In genomic region chr15:90902656-90902995, GRCh38 we compare ENCODE assay signal across 8 cellular contexts. TPM values are rescaled to one million over a fixed set of nuclear protein-coding genes. Genes with fewer than 3 reads are reported as not detected.
DNase-seq lines count a peak whose midpoint lies in the region; ATAC-seq, FAIRE-seq and TF ChIP-seq lines count a peak whose summit lies in the region.

No MANE protein-coding gene starts in this region.

- DNase-seq in AG04449 (ENCODE audit: low read depth, low spot score) (no peak), HAP-1 (ENCODE audit: low spot score in 2 of 2) (no peak), astrocyte (ENCODE audit: low read depth) (no peak), lung (ENCODE audit: low spot score) (no peak), GM10248 (ENCODE audit: extremely low spot score) (no peak), DMS114 treated with DMSO at 0.1 percent for 48 hours (lab: John Stamatoyannopoulos, UW; ENCODE audit: unreplicated experiment) (no peak), KBM-7 (no peak)
- DNase-seq in central memory CD4-positive, alpha-beta T cell, result no peak

- peak overlapping the region; percentile 85 for H3K9ac ChIP-seq in astrocyte (ENCODE audit: low read length)

- H3K4me2 ChIP-seq in astrocyte (ENCODE audit: low read length), result peak overlapping the region; percentile 97

- H4K20me1 ChIP-seq in astrocyte (ENCODE audit: insufficient read depth, low read length), result no peaks in the 10 kb centered on the region

- WGBS in lung, 2 donors, result 0 to 1% methylated on average over 42 to 60 of the region's 60 CpGs

- H3K27ac ChIP-seq in astrocyte (ENCODE audit: low read depth, low read length) (peak overlapping the region; percentile 84), lung (ENCODE audit: low read depth in 1 of 2, low read length in 1 of 2) (peak overlapping the region; percentile 94 to 95)

- no peak overlapping the region for H3K27ac Mint-ChIP-seq in astrocyte (ENCODE audit: unreplicated experiment)

- peaks cover 18% of the 10 kb centered on the region for H3K36me3 Mint-ChIP-seq in astrocyte (ENCODE audit: low read depth, unreplicated experiment)

- no peaks in the 10 kb centered on the region for H3K79me2 ChIP-seq in astrocyte (ENCODE audit: insufficient read depth, low read length)

- peak overlapping the region; percentile 76 for H3K4me3 ChIP-seq in AG04449 (ENCODE audit: low read depth, low read length)
- H3K4me3 ChIP-seq in HAP-1, result peak overlapping the region; percentile 49
- peak overlapping the region; percentile 85 for H3K4me3 ChIP-seq in astrocyte (ENCODE audit: insufficient read depth, low read depth, low read length)
- peak overlapping the region; percentile 80 for H3K4me3 ChIP-seq in lung

- H3K27me3 ChIP-seq in HAP-1 (ENCODE audit: low read depth) (no peaks in the 10 kb centered on the region), astrocyte (ENCODE audit: insufficient read depth, low read length) (no peaks in the 10 kb centered on the region), lung (ENCODE audit: control insufficient read depth, insufficient read depth) (no peaks in the 10 kb centered on the region)

- peak overlapping the region; percentile 98 for H2AFZ ChIP-seq in astrocyte (ENCODE audit: low read depth, low read length)

- H3K4me1 Mint-ChIP-seq in astrocyte (ENCODE audit: low read depth, unreplicated experiment), result peaks cover 2% of the 10 kb centered on the region

- in situ Hi-C loops in HAP-1 (cut with MboI; ENCODE audit: low sequenced_read_pairs), result no loop called here
- in situ Hi-C loops in KBM-7 (cut with MboI; ENCODE audit: low pct_unique_long_range_greater_than_20kb, low sequenced_read_pairs), result no loop called here

- CTCF ChIA-PET in AG04449 (lab: Yijun Ruan, JAX) (interaction anchor here (0.7 to 14.0 kb wide), 10 partner anchors 8 to 255 kb away, joined by 3 to 186 read pairs (median 6); partner anchors contain the start of genes FES, HDDC3 and UNC45A), GM10248 (lab: Yijun Ruan, JAX) (interaction anchor here (0.7 to 10.8 kb wide), 21 partner anchors 9 to 582 kb away, joined by 3 to 211 read pairs (median 5); partner anchors contain the start of genes FES, HDDC3 and UNC45A)

- H3K27me3 Mint-ChIP-seq in astrocyte (ENCODE audit: low read depth, unreplicated experiment), result peaks cover 17% of the 10 kb centered on the region

- peaks cover 16% of the 10 kb centered on the region for H3K4me1 ChIP-seq in HAP-1
- peaks cover 13% of the 10 kb centered on the region for H3K4me1 ChIP-seq in astrocyte (ENCODE audit: insufficient read depth, low read length)
- peaks cover 0 to 4% of the 10 kb centered on the region in 2 donors for H3K4me1 ChIP-seq in lung (ENCODE audit: control insufficient read depth in 2 of 2, insufficient read depth in 2 of 2, low read length in 2 of 2)

- POLR2A ChIA-PET in AG04449 (lab: Yijun Ruan, JAX) (interaction anchor here (0.6 to 1.3 kb wide), 5 partner anchors 11 to 52 kb away, joined by 3 to 4 read pairs (median 3); partner anchors contain the start of gene RCCD1), GM10248 (lab: Yijun Ruan, JAX) (interaction anchor here (1.0 to 1.6 kb wide), 3 partner anchors 19 to 30 kb away, joined by 3 to 5 read pairs (median 4); partner anchors contain the start of gene HDDC3)

- H3K4me3 Mint-ChIP-seq in astrocyte (ENCODE audit: unreplicated experiment), result no peak overlapping the region

- no peak for ATAC-seq in lung (ENCODE audit: insufficient read depth, low FRiP score)

- H3K36me3 ChIP-seq in HAP-1 (replicated peaks) (peaks cover 30% of the 10 kb centered on the region), astrocyte (ENCODE audit: insufficient read depth, low read length) (no peaks in the 10 kb centered on the region), lung (ENCODE audit: control insufficient read depth in 2 of 2, insufficient read depth in 2 of 2, low read length in 2 of 2) (peaks cover 4 to 27% of the 10 kb centered on the region in 2 donors)

- FAIRE-seq in astrocyte (lab: Jason Lieb, UNC), result no peak

- no peaks in the 10 kb centered on the region for H3K9me3 Mint-ChIP-seq in astrocyte (ENCODE audit: unreplicated experiment)

- H3K9me3 ChIP-seq in HAP-1 (no peaks in the 10 kb centered on the region; the same call in 1 of the 2 replicates), astrocyte (ENCODE audit: insufficient read depth, low read depth, low read length) (no peaks in the 10 kb centered on the region), lung (ENCODE audit: control insufficient read depth in 2 of 2, insufficient read depth in 1 of 2, low read length in 1 of 2) (no peaks in the 10 kb centered on the region)

- TF ChIP-seq CTCF in AG04449 (IDR thresholded peaks at IDR 0.05; ENCODE audit: insufficient read depth, low read length, missing control alignments) (no peak), astrocyte (IDR thresholded peaks at IDR 0.05; ENCODE audit: insufficient read depth, low read depth, low read length) (no peak), lung (IDR thresholded peaks at IDR 0.05; ENCODE audit: control extremely low read depth, extremely low read depth) (no peak), GM10248 (IDR thresholded peaks at IDR 0.05; ENCODE audit: control extremely low read depth, extremely low read depth, low read depth, missing control alignments) (no peak)

RNA-seq across cellular contexts. Expression of gene MAN2A2, which starts 0.5 kb away (rescaled TPM):
- 18.5 and 21.3 TPM in 2 replicates for total RNA-seq in astrocyte
- total RNA-seq in lung, result 10 to 100 TPM; 34.1 to 80.6 TPM
- polyA plus RNA-seq in lung, result 10 to 100 TPM; 39.7 to 82.9 TPM

RNA-seq across cellular contexts. Expression of gene FES, which starts 18.3 kb away (rescaled TPM):
- 4.4 and 7.2 TPM in 2 replicates for total RNA-seq in astrocyte
- 10 to 100 TPM; 48.1 to 62.9 TPM for total RNA-seq in lung
- 100 to 1,000 TPM in 1 of 2 donors, 10 to 100 TPM in 1; 25.7 to 104 TPM for polyA plus RNA-seq in lung

RNA-seq across cellular contexts. Expression of gene HDDC3, which starts 29.7 kb away (rescaled TPM):
- total RNA-seq in astrocyte, result 9.7 and 10.5 TPM in 2 replicates
- total RNA-seq in lung, result 10 to 100 TPM; 12.7 to 16.9 TPM
- 10 to 100 TPM; 16.0 to 19.6 TPM for polyA plus RNA-seq in lung

RNA-seq across cellular contexts. Expression of gene UNC45A, which starts 32.5 kb away (rescaled TPM):
- total RNA-seq in astrocyte, result 56.2 and 56.6 TPM in 2 replicates
- 10 to 100 TPM; 58.7 to 59.6 TPM for total RNA-seq in lung
- 10 to 100 TPM; 34.4 to 47.9 TPM for polyA plus RNA-seq in lung

RNA-seq across cellular contexts. Expression of gene FURIN, which starts 34.2 kb away (rescaled TPM):
- total RNA-seq in astrocyte (122 and 135 TPM in 2 replicates), lung (100 to 1,000 TPM in 1 of 2 donors, 10 to 100 TPM in 1; 57.1 to 113 TPM)
- 100 to 1,000 TPM in 1 of 2 donors, 10 to 100 TPM in 1; 71.2 to 159 TPM for polyA plus RNA-seq in lung
